In the genomic region with DNA sequence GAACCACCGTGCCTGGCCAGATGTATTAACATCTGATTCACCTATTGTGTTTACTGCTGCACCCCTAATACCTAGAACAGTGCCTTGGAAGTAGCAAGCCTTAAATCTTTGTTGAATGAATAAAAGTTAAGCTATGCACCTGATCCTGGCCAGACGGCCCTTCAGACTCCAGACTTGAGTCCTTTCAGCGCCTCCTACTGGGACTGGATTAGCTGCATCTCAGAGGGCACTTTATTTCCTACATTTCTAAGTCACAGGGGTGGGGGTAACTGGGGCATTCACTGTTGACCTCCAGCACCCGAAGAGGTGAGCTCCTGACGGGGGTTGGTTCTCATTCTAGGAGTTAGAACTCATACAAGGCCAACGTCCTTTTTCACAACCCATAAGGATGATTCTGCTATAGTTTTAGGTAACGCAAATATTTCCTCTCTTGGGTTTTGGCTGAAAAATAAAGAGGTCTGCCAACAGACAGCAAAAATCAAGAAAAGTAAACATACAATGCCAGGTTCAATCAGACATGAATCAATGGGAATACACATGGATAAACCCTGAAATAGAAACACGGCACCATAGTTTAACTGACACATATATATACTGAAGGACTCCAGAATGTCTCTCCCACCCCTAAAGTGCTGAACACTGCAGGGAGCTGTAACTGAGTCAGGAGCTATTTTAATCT, we compare ENCODE assay signal across 8 cellular contexts. TPM values are rescaled to one million over a fixed set of nuclear protein-coding genes. Genes with fewer than 3 reads are reported as not detected.
A peak's percentile ranks its signal among the peaks of the same experiment; 100 is the strongest.
DNase-seq lines count a peak whose midpoint lies in the region; ATAC-seq, FAIRE-seq and TF ChIP-seq lines count a peak whose summit lies in the region.

No MANE protein-coding gene starts in this region.

- DNase-seq in D721Med (ENCODE audit: insufficient read length, low spot score) (no peak), Kasumi-1 (lab: John Stamatoyannopoulos, UW) (peak; percentile 30 to 63), dermis blood vessel endothelial cell (peak; percentile 44), mucosa of gallbladder (ENCODE audit: low spot score) (peak; percentile 41), DMS79 (lab: John Stamatoyannopoulos, UW) (no peak), hippocampal formation (lab: John Stamatoyannopoulos, UW) (no peak)
- DNase-seq in activated T-cell treated with anti-CD3 and anti-CD28 coated beads, Interleukin-2, amount 50 U/mL, for 24 hours: no peak

- H3K27ac Mint-ChIP-seq in activated T-cell treated with anti-CD3 and anti-CD28 coated beads, Interleukin-2, amount 50 U/mL, for 24 hours: no peak overlapping the region

- no peak overlapping the region for H3K4me3 Mint-ChIP-seq in activated T-cell treated with anti-CD3 and anti-CD28 coated beads, Interleukin-2, amount 50 U/mL, for 24 hours

- FAIRE-seq in D721Med (lab: Jason Lieb, UNC): no peak

- H3K27me3 Mint-ChIP-seq in activated T-cell treated with anti-CD3 and anti-CD28 coated beads, Interleukin-2, amount 50 U/mL, for 24 hours: no peaks in the 10 kb centered on the region

- peaks cover 71% of the 10 kb centered on the region for H3K36me3 Mint-ChIP-seq in activated T-cell treated with anti-CD3 and anti-CD28 coated beads, Interleukin-2, amount 50 U/mL, for 24 hours (ENCODE audit: low read depth)

- peak; percentile 14 for TF ChIP-seq CTCF in D721Med (IDR thresholded peaks at IDR 0.05; ENCODE audit: insufficient read depth, missing control alignments)

- peaks cover 15% of the 10 kb centered on the region for H3K4me1 Mint-ChIP-seq in activated T-cell treated with anti-CD3 and anti-CD28 coated beads, Interleukin-2, amount 50 U/mL, for 24 hours (ENCODE audit: low read depth)

- no peaks in the 10 kb centered on the region for H3K9me3 Mint-ChIP-seq in activated T-cell treated with anti-CD3 and anti-CD28 coated beads, Interleukin-2, amount 50 U/mL, for 24 hours

- no peak for ATAC-seq in GM21390 (IDR thresholded peaks at IDR 0.05; ENCODE audit: unreplicated experiment)

RNA-seq across cellular contexts. Expression of a gene that starts 48.0 kb away (rescaled TPM):
- total RNA-seq in dermis blood vessel endothelial cell (7.8 and 11.1 TPM in 2 replicates), mucosa of gallbladder (52.6 TPM)

RNA-seq across cellular contexts. Expression of a gene that starts 54.8 kb away (rescaled TPM):
- 12.1 and 16.0 TPM in 2 replicates for total RNA-seq in dermis blood vessel endothelial cell
- total RNA-seq in mucosa of gallbladder: 12.1 TPM

RNA-seq across cellular contexts. Expression of a gene that starts 59.1 kb away (rescaled TPM):
- total RNA-seq in dermis blood vessel endothelial cell: 2,261 and 2,505 TPM in 2 replicates
- 978 TPM for total RNA-seq in mucosa of gallbladder

Comparison
In these comparisons a context has a peak if more than half of its experiments do, and no peak if none do; other contexts are left out.
1. DNase-seq: peak in Kasumi-1 (2 of 2), dermis blood vessel endothelial cell (single experiment) and mucosa of gallbladder (single experiment); none in D721Med (single experiment), activated T-cell treated with anti-CD3 and anti-CD28 coated beads, Interleukin-2, amount 50 U/mL, for 24 hours (single experiment), DMS79 (single experiment) and hippocampal formation (0 of 2).